Comparison of ENCODE assay signal across 1 cellular context in genomic region chr18:79937103-79937860, GRCh38.
TF ChIP-seq lines count a peak whose summit lies in the region.

No MANE protein-coding gene starts in this region.

TF ChIP-seq in IMR-90, 13 proteins besides CTCF, POLR2A, EP300 and RAD21:
- TF ChIP-seq MAZ (IDR thresholded peaks at IDR 0.05; ENCODE audit: borderline replicate concordance, low read depth, low read length) (no peak), CEBPB (IDR thresholded peaks at IDR 0.05; ENCODE audit: low read depth, low read length) (no peak), RFX5 (IDR thresholded peaks at IDR 0.05; ENCODE audit: low read depth, low read length) (no peak), SMC3 (IDR thresholded peaks at IDR 0.05; ENCODE audit: low read depth, low read length) (no peak), NFE2L2 (IDR thresholded peaks at IDR 0.05; ENCODE audit: low read depth, low read length) (no peak), USF2 (IDR thresholded peaks at IDR 0.05; ENCODE audit: low read depth, low read length) (no peak), FOS (IDR thresholded peaks at IDR 0.05; ENCODE audit: low read depth, low read length) (no peak), RCOR1 (IDR thresholded peaks at IDR 0.05; ENCODE audit: insufficient replicate concordance, low read length) (no peak), MXI1 (IDR thresholded peaks at IDR 0.05; ENCODE audit: borderline replicate concordance, low read depth, low read length) (no peak), ELK1 (IDR thresholded peaks at IDR 0.05; ENCODE audit: borderline replicate concordance, low read depth, low read length) (no peak), CHD1 (IDR thresholded peaks at IDR 0.05; ENCODE audit: low read depth, low read length) (no peak), BHLHE40 (IDR thresholded peaks at IDR 0.05; ENCODE audit: low read depth, low read length) (no peak), MAFK (IDR thresholded peaks at IDR 0.05; ENCODE audit: low read depth, low read length) (no peak)
